ENCODE assay signal across 2 cellular contexts in the genomic region with DNA sequence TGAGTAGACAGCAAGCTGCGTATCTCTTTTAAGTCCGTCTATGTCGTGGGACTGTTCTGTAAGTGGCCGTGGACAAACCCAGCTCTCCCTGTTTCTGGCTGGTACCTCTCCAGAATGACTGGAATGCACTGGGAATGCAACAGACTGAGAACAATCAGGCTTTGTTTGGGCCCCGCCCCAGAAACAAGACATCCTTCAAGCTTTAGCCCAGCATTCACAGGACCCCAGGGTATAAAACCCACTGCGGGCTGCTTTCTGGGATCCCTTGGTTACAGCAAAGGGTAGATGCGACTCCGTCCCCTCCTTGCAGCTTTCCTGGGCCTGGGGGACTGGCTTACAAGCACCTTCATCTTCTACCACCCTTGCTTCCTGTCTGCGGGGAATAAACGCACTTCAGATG.
TF ChIP-seq lines count a peak whose summit lies in the region.

No MANE protein-coding gene starts in this region.

TF ChIP-seq in Ishikawa, 13 proteins besides CTCF, POLR2A, EP300 and RAD21:
- 0 out of 2 replicates have a peak, but pooled peaks have one; percentile 15 for TF ChIP-seq TEAD4 (IDR thresholded peaks at IDR 0.05)
- TF ChIP-seq TAF1 (IDR thresholded peaks at IDR 0.05; ENCODE audit: low read depth) = no peak
- TF ChIP-seq NFIC (IDR thresholded peaks at IDR 0.05) = no peak

TF ChIP-seq in H1, 55 proteins besides CTCF, POLR2A, EP300 and RAD21:
- no peak for TF ChIP-seq RXRA (IDR thresholded peaks at IDR 0.05; ENCODE audit: insufficient read depth, low read depth, low read length)
- no peak for TF ChIP-seq CBX5 (IDR thresholded peaks at IDR 0.05; ENCODE audit: low read depth, low read length)
- TF ChIP-seq SIN3A (conservative IDR thresholded peaks at IDR 0.05 in 1 of 2, IDR thresholded peaks at IDR 0.05 in 1 of 2; ENCODE audit: low read depth in 1 of 2, low read length in 2 of 2) = no peak
- no peak for TF ChIP-seq CREB1 (IDR thresholded peaks at IDR 0.05)
- no peak for TF ChIP-seq KDM1A (IDR thresholded peaks at IDR 0.05; ENCODE audit: borderline replicate concordance, low read length)
- peak; percentile 43; the same call in 1 of the 2 replicates for TF ChIP-seq TEAD4 (IDR thresholded peaks at IDR 0.05; ENCODE audit: low read depth, low read length)
